8 cellular contexts compared by ENCODE assay signal in the genomic region with DNA sequence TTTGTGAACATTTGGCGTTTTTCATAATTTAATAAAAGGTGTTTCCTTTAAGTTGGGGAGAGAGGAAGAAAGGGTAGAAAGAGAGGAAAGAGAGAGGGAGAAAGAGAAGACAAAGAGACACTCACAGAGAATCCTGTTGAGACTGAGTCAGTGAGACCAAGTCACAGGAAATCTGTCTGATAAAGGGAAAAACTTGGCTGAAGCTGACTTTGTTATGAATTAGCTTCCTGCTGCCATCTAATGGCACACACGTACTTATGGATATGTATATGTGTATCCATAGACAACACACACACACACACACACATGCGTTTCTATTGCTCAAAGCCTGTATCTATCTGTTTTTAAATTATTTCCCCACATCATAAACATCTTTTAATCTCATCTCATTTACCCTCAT. TPM values are rescaled to one million over a fixed set of nuclear protein-coding genes. Genes with fewer than 3 reads are reported as not detected.
DNase-seq lines count a peak whose midpoint lies in the region; ATAC-seq, FAIRE-seq and TF ChIP-seq lines count a peak whose summit lies in the region.

No MANE protein-coding gene starts in this region.

- H3K9ac ChIP-seq in IMR-90 (ENCODE audit: low read depth, low read length), result no peak overlapping the region
- no peak overlapping the region for H3K9ac ChIP-seq in Karpas-422 (ENCODE audit: low read length)

- H3K27me3 ChIP-seq in IMR-90 (ENCODE audit: control insufficient read depth, insufficient read depth, low read length) (no peaks in the 10 kb centered on the region), Karpas-422 (ENCODE audit: low read length) (no peaks in the 10 kb centered on the region), tibial nerve (no peaks in the 10 kb centered on the region)

- TF ChIP-seq RAD21 in IMR-90 (IDR thresholded peaks at IDR 0.05; ENCODE audit: low read length), result peak; percentile 55

- H2AK9ac ChIP-seq in IMR-90 (replicated peaks; ENCODE audit: low read depth, low read length, poor library complexity), result no peak overlapping the region

- no peak for TF ChIP-seq EP300 in tibial nerve (IDR thresholded peaks at IDR 0.05)

- no TSS peak for BruUV-seq in IMR-90 (replicated peaks; lab: Mats Ljungman, UMichigan)

- no peak overlapping the region for H3K4ac ChIP-seq in IMR-90 (ENCODE audit: low read depth, low read length)

- H4K5ac ChIP-seq in IMR-90 (ENCODE audit: low read depth, low read length), result no peak overlapping the region

- no peak overlapping the region for H4K91ac ChIP-seq in IMR-90 (ENCODE audit: insufficient read depth, low read depth, low read length)

- H3K36me3 ChIP-seq in IMR-90 (ENCODE audit: control insufficient read depth, insufficient read depth, low read length) (no peaks in the 10 kb centered on the region), Karpas-422 (ENCODE audit: insufficient read depth, low read length) (no peaks in the 10 kb centered on the region), tibial nerve (no peaks in the 10 kb centered on the region)

- DNase-seq in DMS 273 treated with DMSO at 0.1 percent for 48 hours (lab: John Stamatoyannopoulos, UW), result peak; percentile 11
- peak; percentile 82 for DNase-seq in IMR-90
- no peak for DNase-seq in left lobe of liver (ENCODE audit: low spot score)
- DNase-seq in Karpas-422, result no peak
- DNase-seq in tibial nerve (ENCODE audit: low spot score in 2 of 2), result no peak
- DNase-seq in stimulated activated naive CD8-positive, alpha-beta T cell treated with anti-CD3 and anti-CD28 coated beads, Interleukin-15, Interleukin-2, amounts not matched to agents 100 U/mL and 50 U/mL, for 24 hours, result no peak

- peak; percentile 73 for FAIRE-seq in TTC549 (lab: Jason Lieb, UNC)

- CTCF ChIA-PET in IMR-90 (lab: Yijun Ruan, JAX), result interaction anchor here (0.6 to 1.3 kb wide), 2 partner anchors 162 to 227 kb away, joined by 3 to 4 read pairs; no protein-coding TSS in a partner anchor

- ATAC-seq in IMR-90 (ENCODE audit: low read depth) (peak; percentile 88), left lobe of liver (peak; percentile 53), GM21367 (IDR thresholded peaks at IDR 0.05; ENCODE audit: unreplicated experiment) (no peak)
- no peak for ATAC-seq in stimulated activated naive CD8-positive, alpha-beta T cell treated with anti-CD3 and anti-CD28 coated beads, Interleukin-15, Interleukin-2, amounts not matched to agents 100 U/mL and 50 U/mL, for 24 hours

- no peak overlapping the region for H2AK5ac ChIP-seq in IMR-90 (ENCODE audit: low read depth, low read length)

- no peak overlapping the region for H3K23ac ChIP-seq in IMR-90 (ENCODE audit: low read depth, low read length)

- no peak overlapping the region for H3K4me2 ChIP-seq in IMR-90 (ENCODE audit: low read depth, low read length)
- no peak overlapping the region for H3K4me2 ChIP-seq in Karpas-422 (ENCODE audit: low read depth, low read length, poor library complexity, severe bottlenecking)

- no peaks in the 10 kb centered on the region for H3K9me1 ChIP-seq in IMR-90 (ENCODE audit: insufficient read depth, low read length)

- no peak overlapping the region for H3K56ac ChIP-seq in IMR-90 (ENCODE audit: extremely low read depth, insufficient read depth, low read length)

- TF ChIP-seq POLR2A in IMR-90 (IDR thresholded peaks at IDR 0.05; ENCODE audit: low read depth, low read length), result no peak
- no peak for TF ChIP-seq POLR2A in tibial nerve (IDR thresholded peaks at IDR 0.05)

- H3K9me2 ChIP-seq in Karpas-422 (replicated peaks; ENCODE audit: insufficient read depth, low read length), result no peaks in the 10 kb centered on the region

- POLR2A ChIA-PET in IMR-90 (lab: Charles Lee; ENCODE audit: unreplicated experiment), result interaction anchor here (0.6 kb wide), 1 partner anchor 262 kb away, joined by 4 read pairs; no protein-coding TSS in a partner anchor

- H3K9me3 ChIP-seq in IMR-90 (ENCODE audit: control insufficient read depth, insufficient read depth, low read length) (no peaks in the 10 kb centered on the region), Karpas-422 (ENCODE audit: low read length) (no peaks in the 10 kb centered on the region), tibial nerve (no peaks in the 10 kb centered on the region)

- no peak overlapping the region for H2BK120ac ChIP-seq in IMR-90 (ENCODE audit: low read depth, low read length)

- no peaks in the 10 kb centered on the region for H3K4me1 ChIP-seq in IMR-90 (ENCODE audit: control insufficient read depth, insufficient read depth, low read length)
- H3K4me1 ChIP-seq in Karpas-422 (ENCODE audit: low read length), result no peaks in the 10 kb centered on the region
- H3K4me1 ChIP-seq in tibial nerve, result no peaks in the 10 kb centered on the region

- H3K27ac ChIP-seq in IMR-90 (ENCODE audit: insufficient read depth, low read length) (no peak overlapping the region), Karpas-422 (ENCODE audit: low read length) (no peak overlapping the region), tibial nerve (no peak overlapping the region)

- no peak overlapping the region for H4K8ac ChIP-seq in IMR-90 (ENCODE audit: low read depth in 2 of 2, low read length in 2 of 2)

- H2BK20ac ChIP-seq in IMR-90 (ENCODE audit: low read depth, low read length), result no peak overlapping the region

- in situ Hi-C loops in IMR-90 (cut with MboI; ENCODE audit: low sequenced_read_pairs), result no loop called here

- intact Hi-C loops in IMR-90 (cut with micrococcal nuclease), result loop anchor here (2.0 kb wide), 1 partner anchor 163 kb away; no protein-coding TSS in a partner anchor

- H4K20me1 ChIP-seq in IMR-90 (ENCODE audit: insufficient read depth, low read length) (no peaks in the 10 kb centered on the region), Karpas-422 (ENCODE audit: insufficient read depth, low read depth, low read length) (no peaks in the 10 kb centered on the region)

- H3K79me1 ChIP-seq in IMR-90 (ENCODE audit: low read depth in 1 of 2, low read length in 2 of 2), result no peaks in the 10 kb centered on the region

- TF ChIP-seq CTCF in IMR-90 (conservative IDR thresholded peaks at IDR 0.05; ENCODE audit: low read depth, low read length), result peak; percentile 42
- no peak for TF ChIP-seq CTCF in tibial nerve (IDR thresholded peaks at IDR 0.05)

- H2BK5ac ChIP-seq in IMR-90 (ENCODE audit: low read depth, low read length, poor library complexity, severe bottlenecking), result peak overlapping the region; percentile 19

- no peak overlapping the region for H2AFZ ChIP-seq in IMR-90 (replicated peaks; ENCODE audit: low read length, poor library complexity)
- H2AFZ ChIP-seq in Karpas-422 (ENCODE audit: low read length), result no peak overlapping the region

- no peak overlapping the region for H3K18ac ChIP-seq in IMR-90 (ENCODE audit: low read depth, low read length)

- no peak overlapping the region for H3K14ac ChIP-seq in IMR-90 (replicated peaks; ENCODE audit: low read depth, low read length)

- H3K4me3 ChIP-seq in IMR-90 (ENCODE audit: insufficient read depth, low read depth, low read length) (no peak overlapping the region), Karpas-422 (ENCODE audit: low read length) (no peak overlapping the region), tibial nerve (no peak overlapping the region)

- no peaks in the 10 kb centered on the region for H3K79me2 ChIP-seq in Karpas-422 (ENCODE audit: low read length)

- dilution Hi-C loops in IMR-90 (cut with HindIII; ENCODE audit: low sequenced_read_pairs, unreplicated experiment), result no loop called here

- no peak overlapping the region for H2BK15ac ChIP-seq in IMR-90 (ENCODE audit: low read depth, low read length)

- WGBS in IMR-90 (ENCODE audit: extremely low coverage in 2 of 2, insufficient read length in 1 of 2), 2 experiments, result no CpG with 5 or more reads among the region's 3 CpGs
- 33 to 36% methylated on average over 3 of the region's 3 CpGs for WGBS in tibial nerve, 2 donors

TF ChIP-seq in IMR-90, 13 proteins besides CTCF, POLR2A, EP300 and RAD21:
- no peak for TF ChIP-seq RFX5 (IDR thresholded peaks at IDR 0.05; ENCODE audit: low read depth, low read length)
- TF ChIP-seq CEBPB (IDR thresholded peaks at IDR 0.05; ENCODE audit: low read depth, low read length), result no peak
- TF ChIP-seq SMC3 (IDR thresholded peaks at IDR 0.05; ENCODE audit: low read depth, low read length), result peak; percentile 35; the same call in 1 of the 2 replicates
- no peak for TF ChIP-seq MXI1 (IDR thresholded peaks at IDR 0.05; ENCODE audit: borderline replicate concordance, low read depth, low read length)
- TF ChIP-seq, protein P1, sequence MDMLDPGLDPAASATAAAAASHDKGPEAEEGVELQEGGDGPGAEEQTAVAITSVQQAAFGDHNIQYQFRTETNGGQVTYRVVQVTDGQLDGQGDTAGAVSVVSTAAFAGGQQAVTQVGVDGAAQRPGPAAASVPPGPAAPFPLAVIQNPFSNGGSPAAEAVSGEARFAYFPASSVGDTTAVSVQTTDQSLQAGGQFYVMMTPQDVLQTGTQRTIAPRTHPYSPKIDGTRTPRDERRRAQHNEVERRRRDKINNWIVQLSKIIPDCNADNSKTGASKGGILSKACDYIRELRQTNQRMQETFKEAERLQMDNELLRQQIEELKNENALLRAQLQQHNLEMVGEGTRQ (IDR thresholded peaks at IDR 0.05; ENCODE audit: low read depth, low read length), result no peak

RNA-seq across cellular contexts. Expression of a gene that starts 42.5 kb away (rescaled TPM):
- 6.1 and 7.0 TPM in 2 replicates for total RNA-seq in IMR-90 (2012; rRNA removed)
- polyA plus RNA-seq in IMR-90 (2012; rRNA removed), result 1.8 and 2.2 TPM in 2 replicates
- 1.1 and 1.7 TPM in 2 replicates for polyA plus RNA-seq in IMR-90 (2012; cell fraction: cytosol; rRNA removed)
- 3.9 and 6.5 TPM in 2 replicates for polyA plus RNA-seq in IMR-90 (2012; cell fraction: nucleus; rRNA removed; ENCODE audit: low replicate concordance)
- total RNA-seq in left lobe of liver, result 1.8 TPM
- 4.3 and 6.4 TPM in 2 replicates for total RNA-seq in Karpas-422 (2014; rRNA removed; shearing (Covaris generic); ENCODE audit: low replicate concordance)
- total RNA-seq in tibial nerve, result 10 to 100 TPM; 29.9 to 39.0 (median 32.7) TPM

RNA-seq across cellular contexts. Expression of a gene that starts 55.6 kb away (rescaled TPM):
- 60.6 and 61.4 TPM in 2 replicates for total RNA-seq in IMR-90 (2012; rRNA removed)
- polyA plus RNA-seq in IMR-90 (2012; rRNA removed), result 14.7 and 19.6 TPM in 2 replicates
- 2.8 and 6.8 TPM in 2 replicates for polyA plus RNA-seq in IMR-90 (2012; cell fraction: cytosol; rRNA removed)
- 3.2 and 16.4 TPM in 2 replicates for polyA plus RNA-seq in IMR-90 (2012; cell fraction: nucleus; rRNA removed; ENCODE audit: low replicate concordance)
- total RNA-seq in left lobe of liver, result 13.3 TPM
- total RNA-seq in Karpas-422 (2014; rRNA removed; shearing (Covaris generic); ENCODE audit: low replicate concordance), result 29.0 and 45.4 TPM in 2 replicates
- total RNA-seq in tibial nerve, result 10 to 100 TPM; 17.9 to 25.3 (median 22.4) TPM

Comparison
In these comparisons a context has a peak if more than half of its experiments do, and no peak if none do; other contexts are left out.
1. DNase-seq: peak in DMS 273 treated with DMSO at 0.1 percent for 48 hours (single experiment) and IMR-90 (single experiment); none in left lobe of liver (single experiment), Karpas-422 (single experiment), tibial nerve (0 of 2) and stimulated activated naive CD8-positive, alpha-beta T cell treated with anti-CD3 and anti-CD28 coated beads, Interleukin-15, Interleukin-2, amounts not matched to agents 100 U/mL and 50 U/mL, for 24 hours (single experiment).
2. ATAC-seq: peak in IMR-90 (single experiment) and left lobe of liver (single experiment); none in stimulated activated naive CD8-positive, alpha-beta T cell treated with anti-CD3 and anti-CD28 coated beads, Interleukin-15, Interleukin-2, amounts not matched to agents 100 U/mL and 50 U/mL, for 24 hours (single experiment) and GM21367 (single experiment).